8 cellular contexts compared by ENCODE assay signal in genomic region chr6:28218312-28219248, GRCh38. TPM values are rescaled to one million over a fixed set of nuclear protein-coding genes. Genes with fewer than 3 reads are reported as not detected.
A peak's percentile ranks its signal among the peaks of the same experiment; 100 is the strongest.
DNase-seq lines count a peak whose midpoint lies in the region; ATAC-seq and TF ChIP-seq lines count a peak whose summit lies in the region.

No MANE protein-coding gene starts in this region.

- H3K9me3 ChIP-seq in gastroesophageal sphincter, result no peaks in the 10 kb centered on the region

- TF ChIP-seq EP300 in gastroesophageal sphincter (IDR thresholded peaks at IDR 0.05), result no peak

- no peak for TF ChIP-seq POLR2A in gastroesophageal sphincter (IDR thresholded peaks at IDR 0.05)

- ATAC-seq in HG02840 (IDR thresholded peaks at IDR 0.05; ENCODE audit: low FRiP score, unreplicated experiment), result peak; percentile 65
- ATAC-seq in activated T-cell treated with anti-CD3 and anti-CD28 coated beads, Interleukin-2, amount 50 U/mL, for 4 hours, result peak; percentile 56 to 58
- peak; percentile 88 for ATAC-seq in gastroesophageal sphincter
- ATAC-seq in HG03469 (IDR thresholded peaks at IDR 0.05; ENCODE audit: unreplicated experiment), result no peak

- no peaks in the 10 kb centered on the region for H3K9me3 Mint-ChIP-seq in activated T-cell treated with anti-CD3 and anti-CD28 coated beads, Interleukin-2, amount 50 U/mL, for 4 hours
- peaks cover 2% of the 10 kb centered on the region for H3K9me3 Mint-ChIP-seq in neural crest cell

- no peak overlapping the region for H3K27ac Mint-ChIP-seq in neural crest cell (ENCODE audit: unreplicated experiment)

- H3K4me1 Mint-ChIP-seq in activated T-cell treated with anti-CD3 and anti-CD28 coated beads, Interleukin-2, amount 50 U/mL, for 4 hours (ENCODE audit: low read depth), result peaks cover 6% of the 10 kb centered on the region
- no peaks in the 10 kb centered on the region for H3K4me1 Mint-ChIP-seq in neural crest cell

- TF ChIP-seq CTCF in GM10266 (IDR thresholded peaks at IDR 0.05; ENCODE audit: control insufficient read depth, insufficient read depth, low read depth, missing control alignments) (peak; percentile 10), gastroesophageal sphincter (IDR thresholded peaks at IDR 0.05) (peak in 1 of 4 experiments; percentile 9), neural crest cell (conservative IDR thresholded peaks at IDR 0.05) (no peak)

- peaks cover 87% of the 10 kb centered on the region for H3K27me3 Mint-ChIP-seq in activated T-cell treated with anti-CD3 and anti-CD28 coated beads, Interleukin-2, amount 50 U/mL, for 4 hours (ENCODE audit: low read depth)
- peaks cover 93% of the 10 kb centered on the region for H3K27me3 Mint-ChIP-seq in neural crest cell (ENCODE audit: low read depth)

- no peaks in the 10 kb centered on the region for H3K36me3 ChIP-seq in gastroesophageal sphincter

- H3K4me3 ChIP-seq in gastroesophageal sphincter, result peak overlapping the region; percentile 66 to 87

- DNase-seq in AG08395 (ENCODE audit: low spot score) (peak; percentile 82), GM10266 (ENCODE audit: extremely low spot score) (peak; percentile 72), NCI-H2227 treated with DMSO at 0.1 percent for 48 hours (lab: John Stamatoyannopoulos, UW) (peak; percentile 79), neural crest cell (ENCODE audit: low read depth, low spot score) (peak; percentile 15)
- DNase-seq in activated T-cell treated with anti-CD3 and anti-CD28 coated beads, Interleukin-2, amount 50 U/mL, for 4 hours, result no peak

- peaks cover 0 to 16% (median 5%) of the 10 kb centered on the region in 3 donors for H3K4me1 ChIP-seq in gastroesophageal sphincter

- peak overlapping the region; percentile 19 to 82 (median 64) for H3K27ac ChIP-seq in gastroesophageal sphincter

- H3K36me3 Mint-ChIP-seq in activated T-cell treated with anti-CD3 and anti-CD28 coated beads, Interleukin-2, amount 50 U/mL, for 4 hours (ENCODE audit: insufficient read depth), result no peaks in the 10 kb centered on the region
- H3K36me3 Mint-ChIP-seq in neural crest cell (ENCODE audit: low read depth), result peaks cover 3% of the 10 kb centered on the region

- H3K27me3 ChIP-seq in gastroesophageal sphincter, result peaks cover 53% of the 10 kb centered on the region

- WGBS in gastroesophageal sphincter (ENCODE audit: low coverage in 1 of 2), 2 donors, result 16 to 66% methylated on average over 7 to 18 of the region's 56 CpGs

- H3K4me3 Mint-ChIP-seq in activated T-cell treated with anti-CD3 and anti-CD28 coated beads, Interleukin-2, amount 50 U/mL, for 4 hours, result peak overlapping the region; percentile 77
- H3K4me3 Mint-ChIP-seq in neural crest cell, result peak overlapping the region; percentile 83

RNA-seq across cellular contexts. Expression of gene ZSCAN9, which starts 6.5 kb away (rescaled TPM):
- 1 to 10 TPM; 2.0 to 3.4 (median 2.3) TPM for total RNA-seq in activated T-cell treated with anti-CD3 and anti-CD28 coated beads, Interleukin-2, amount 50 U/mL, for 4 hours
- 10 to 100 TPM; 11.4 to 17.1 (median 12.9) TPM for total RNA-seq in gastroesophageal sphincter
- total RNA-seq in neural crest cell, result 30.3 and 31.4 TPM in 2 replicates

RNA-seq across cellular contexts. Expression of gene ZKSCAN4, which starts 33.5 kb away (rescaled TPM):
- total RNA-seq in activated T-cell treated with anti-CD3 and anti-CD28 coated beads, Interleukin-2, amount 50 U/mL, for 4 hours, result 1 to 10 TPM; 3.4 to 4.2 (median 3.8) TPM
- 1 to 10 TPM; 3.2 to 6.4 (median 5.0) TPM for total RNA-seq in gastroesophageal sphincter
- 7.9 and 8.1 TPM in 2 replicates for total RNA-seq in neural crest cell

RNA-seq across cellular contexts. Expression of gene NKAPL, which starts 40.5 kb away (rescaled TPM):
- total RNA-seq in activated T-cell treated with anti-CD3 and anti-CD28 coated beads, Interleukin-2, amount 50 U/mL, for 4 hours, result under 1 TPM; 0.16 to 0.35 (median 0.32) TPM
- total RNA-seq in gastroesophageal sphincter (1 to 10 TPM; 3.1 to 6.6 (median 4.4) TPM), neural crest cell (not detected in 2 replicates)

RNA-seq across cellular contexts. Expression of gene ZSCAN26, which starts 48.4 kb away (rescaled TPM):
- 1 to 10 TPM; 5.5 to 6.7 (median 6.5) TPM for total RNA-seq in activated T-cell treated with anti-CD3 and anti-CD28 coated beads, Interleukin-2, amount 50 U/mL, for 4 hours
- total RNA-seq in gastroesophageal sphincter (10 to 100 TPM; 17.9 to 27.1 (median 24.5) TPM), neural crest cell (15.0 and 19.8 TPM in 2 replicates)
